In genomic region chr21:31537872-31538576, GRCh38 we compare ENCODE assay signal across 9 cellular contexts.
DNase-seq lines count a peak whose midpoint lies in the region; ATAC-seq and TF ChIP-seq lines count a peak whose summit lies in the region.
"Had no signal": no experiment of that assay in that cellular context is flagged by ENCODE, and none has a peak within 500 bp of the region (broad histone marks: within the 10 kb centered on the region; RNA-seq: fewer than 3 reads in every experiment).

No MANE protein-coding gene starts in this region.

- no peak overlapping the region for H3K4me3 Mint-ChIP-seq in HFFc6
- no peak overlapping the region for H3K4me3 Mint-ChIP-seq in activated CD8-positive, alpha-beta T cell treated with anti-CD3 and anti-CD28 coated beads, Interleukin-2, amount 10 ng/mL, durations not matched to agents 7 days and 5 days
- no peak overlapping the region for H3K4me3 Mint-ChIP-seq in osteocyte (ENCODE audit: unreplicated experiment)
- no peak overlapping the region for H3K4me3 Mint-ChIP-seq in stimulated activated memory B cell treated with anti-CD40 and anti-IgM and Interleukin-4, amounts not matched to agents 10 μg/mL and 1 μg/mL and 100 μg/mL, for 72 hours

- no peak for ATAC-seq in activated CD8-positive, alpha-beta T cell treated with anti-CD3 and anti-CD28 coated beads, Interleukin-2, amount 10 ng/mL, durations not matched to agents 7 days and 5 days
- no peak for ATAC-seq in stimulated activated memory B cell treated with anti-CD40 and anti-IgM and Interleukin-4, amounts not matched to agents 10 μg/mL and 1 μg/mL and 100 μg/mL, for 72 hours
- no peak for ATAC-seq in GM18868 (IDR thresholded peaks at IDR 0.05; ENCODE audit: unreplicated experiment)

- H3K27ac Mint-ChIP-seq in HFFc6: no peak overlapping the region
- no peak overlapping the region for H3K27ac Mint-ChIP-seq in activated CD8-positive, alpha-beta T cell treated with anti-CD3 and anti-CD28 coated beads, Interleukin-2, amount 10 ng/mL, durations not matched to agents 7 days and 5 days
- no peak overlapping the region for H3K27ac Mint-ChIP-seq in osteocyte (ENCODE audit: unreplicated experiment)
- no peak overlapping the region for H3K27ac Mint-ChIP-seq in stimulated activated memory B cell treated with anti-CD40 and anti-IgM and Interleukin-4, amounts not matched to agents 10 μg/mL and 1 μg/mL and 100 μg/mL, for 72 hours

- no peaks in the 10 kb centered on the region for H3K4me1 Mint-ChIP-seq in HFFc6 (ENCODE audit: low read depth)
- no peaks in the 10 kb centered on the region for H3K4me1 Mint-ChIP-seq in activated CD8-positive, alpha-beta T cell treated with anti-CD3 and anti-CD28 coated beads, Interleukin-2, amount 10 ng/mL, durations not matched to agents 7 days and 5 days (ENCODE audit: low read depth)
- H3K4me1 Mint-ChIP-seq in osteocyte (ENCODE audit: unreplicated experiment): no peaks in the 10 kb centered on the region
- H3K4me1 Mint-ChIP-seq in stimulated activated memory B cell treated with anti-CD40 and anti-IgM and Interleukin-4, amounts not matched to agents 10 μg/mL and 1 μg/mL and 100 μg/mL, for 72 hours: no peaks in the 10 kb centered on the region

- CTCF ChIA-PET in activated CD8-positive, alpha-beta T cell treated with anti-CD3 and anti-CD28 coated beads, Interleukin-2, amount 10 ng/mL, durations not matched to agents 7 days and 5 days (lab: Charles Lee): interaction anchor here (0.9 to 1.4 kb wide), 2 partner anchors 10 kb away, joined by 3 read pairs; no protein-coding TSS in a partner anchor

- H3K36me3 Mint-ChIP-seq in HFFc6 (ENCODE audit: low read depth) (peaks cover under 1% of the 10 kb centered on the region; the same call in 1 of the 2 replicates), osteocyte (ENCODE audit: unreplicated experiment) (no peaks in the 10 kb centered on the region)
- no peaks in the 10 kb centered on the region for H3K36me3 Mint-ChIP-seq in activated CD8-positive, alpha-beta T cell treated with anti-CD3 and anti-CD28 coated beads, Interleukin-2, amount 10 ng/mL, durations not matched to agents 7 days and 5 days (ENCODE audit: low read depth)
- H3K36me3 Mint-ChIP-seq in stimulated activated memory B cell treated with anti-CD40 and anti-IgM and Interleukin-4, amounts not matched to agents 10 μg/mL and 1 μg/mL and 100 μg/mL, for 72 hours: no peaks in the 10 kb centered on the region

- H3K27me3 Mint-ChIP-seq in HFFc6 (ENCODE audit: insufficient read depth) (peaks cover 1% of the 10 kb centered on the region), osteocyte (ENCODE audit: unreplicated experiment) (no peaks in the 10 kb centered on the region)
- no peaks in the 10 kb centered on the region for H3K27me3 Mint-ChIP-seq in activated CD8-positive, alpha-beta T cell treated with anti-CD3 and anti-CD28 coated beads, Interleukin-2, amount 10 ng/mL, durations not matched to agents 7 days and 5 days (ENCODE audit: low read depth)
- no peaks in the 10 kb centered on the region for H3K27me3 Mint-ChIP-seq in stimulated activated memory B cell treated with anti-CD40 and anti-IgM and Interleukin-4, amounts not matched to agents 10 μg/mL and 1 μg/mL and 100 μg/mL, for 72 hours

- TF ChIP-seq CTCF in HFFc6 (IDR thresholded peaks at IDR 0.05) (peak; percentile 28; the same call in 1 of the 2 replicates), osteocyte (IDR thresholded peaks at IDR 0.05) (peak; percentile 22)

- DNase-seq in activated effector memory CD4-positive, alpha-beta T cell treated with anti-CD3 and anti-CD28 coated beads, Interleukin-2, amount 50 U/mL, for 16 hours: peak; percentile 61
- DNase-seq in activated effector memory CD4-positive, alpha-beta T cell treated with Interleukin-2 at 50 U/mL for 16 hours: no peak
- no peak for DNase-seq in HFFc6
- peak; percentile 27 for DNase-seq in activated CD8-positive, alpha-beta T cell treated with anti-CD3 and anti-CD28 coated beads, Interleukin-2, amount 10 ng/mL, durations not matched to agents 7 days and 5 days
- no peak for DNase-seq in osteocyte (ENCODE audit: extremely low spot score, unreplicated experiment)
- no peak for DNase-seq in UCSD-AML1 (lab: John Stamatoyannopoulos, UW; ENCODE audit: unreplicated experiment)
- DNase-seq: NCI-H345 had no signal

- POLR2A ChIA-PET in activated CD8-positive, alpha-beta T cell treated with anti-CD3 and anti-CD28 coated beads, Interleukin-2, amount 10 ng/mL, durations not matched to agents 7 days and 5 days (lab: Charles Lee): no interaction called here

- H3K9me3 Mint-ChIP-seq in HFFc6 (peaks cover 36% of the 10 kb centered on the region), osteocyte (ENCODE audit: unreplicated experiment) (no peaks in the 10 kb centered on the region)
- H3K9me3 Mint-ChIP-seq in activated CD8-positive, alpha-beta T cell treated with anti-CD3 and anti-CD28 coated beads, Interleukin-2, amount 10 ng/mL, durations not matched to agents 7 days and 5 days (ENCODE audit: insufficient read depth): no peaks in the 10 kb centered on the region
- no peaks in the 10 kb centered on the region for H3K9me3 Mint-ChIP-seq in stimulated activated memory B cell treated with anti-CD40 and anti-IgM and Interleukin-4, amounts not matched to agents 10 μg/mL and 1 μg/mL and 100 μg/mL, for 72 hours

Comparison
In these comparisons a context has a peak if more than half of its experiments do, and no peak if none do; other contexts are left out.
1. DNase-seq: peak in activated effector memory CD4-positive, alpha-beta T cell treated with anti-CD3 and anti-CD28 coated beads, Interleukin-2, amount 50 U/mL, for 16 hours (single experiment) and activated CD8-positive, alpha-beta T cell treated with anti-CD3 and anti-CD28 coated beads, Interleukin-2, amount 10 ng/mL, durations not matched to agents 7 days and 5 days (single experiment); none in activated effector memory CD4-positive, alpha-beta T cell treated with Interleukin-2 at 50 U/mL for 16 hours (single experiment), HFFc6 (single experiment), osteocyte (single experiment) and UCSD-AML1 (single experiment).